Comparison of ENCODE assay signal across 8 cellular contexts in the genomic region with DNA sequence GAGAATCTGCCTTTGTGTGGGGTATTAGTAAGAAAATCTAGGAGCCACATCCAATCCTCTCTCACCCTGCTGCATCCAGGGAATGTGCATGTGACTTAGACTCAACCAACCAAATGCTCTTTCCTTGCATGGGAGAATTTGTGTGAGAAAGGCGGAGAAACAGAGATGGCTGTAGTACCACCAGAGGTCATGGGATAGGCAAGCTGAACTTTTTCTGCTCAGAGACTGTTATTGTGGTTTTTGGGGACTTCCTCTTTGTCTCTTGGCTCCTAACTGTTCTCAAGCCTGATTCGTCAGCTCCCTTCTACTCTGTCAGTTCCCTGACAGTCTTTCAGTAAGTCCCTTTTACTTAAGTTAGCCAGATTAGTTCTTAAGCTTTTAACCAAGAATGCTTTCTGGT. TPM values are rescaled to one million over a fixed set of nuclear protein-coding genes. Genes with fewer than 3 reads are reported as not detected.
DNase-seq lines count a peak whose midpoint lies in the region; ATAC-seq and TF ChIP-seq lines count a peak whose summit lies in the region.

No MANE protein-coding gene starts in this region.

- H3K36me3 ChIP-seq in WERI-Rb-1: no peaks in the 10 kb centered on the region
- H3K36me3 ChIP-seq in naive thymus-derived CD4-positive, alpha-beta T cell (ENCODE audit: control insufficient read depth in 2 of 3, insufficient read depth in 3 of 3, low read length in 3 of 3): peaks cover 0 to 8% (median 0%) of the 10 kb centered on the region in 3 experiments

- no peaks in the 10 kb centered on the region for H3K27me3 ChIP-seq in WERI-Rb-1 (ENCODE audit: insufficient read depth, low read depth, severe bottlenecking)
- H3K27me3 ChIP-seq in naive thymus-derived CD4-positive, alpha-beta T cell (ENCODE audit: control insufficient read depth in 2 of 2, insufficient read depth in 2 of 2, low read length in 2 of 2): no peaks in the 10 kb centered on the region

- H3K4me3 ChIP-seq in WERI-Rb-1 (ENCODE audit: low read depth, low read length): no peak overlapping the region
- peak overlapping the region; percentile 24 for H3K4me3 ChIP-seq in naive thymus-derived CD4-positive, alpha-beta T cell (ENCODE audit: low read length)

- peak overlapping the region; percentile 52 to 98 (median 78) for H3K4me3 Mint-ChIP-seq in naive thymus-derived CD4-positive, alpha-beta T cell

- TF ChIP-seq CTCF in WERI-Rb-1 (IDR thresholded peaks at IDR 0.05; ENCODE audit: low read depth, low read length): no peak

- POLR2A ChIA-PET in naive thymus-derived CD4-positive, alpha-beta T cell (lab: Charles Lee): interaction anchor here (0.6 to 5.1 kb wide), 9 partner anchors 10 to 382 kb away, joined by 3 to 115 read pairs (median 5); a partner anchor contains a TSS

- no peaks in the 10 kb centered on the region for H3K27me3 Mint-ChIP-seq in naive thymus-derived CD4-positive, alpha-beta T cell

- H3K9me3 Mint-ChIP-seq in naive thymus-derived CD4-positive, alpha-beta T cell: peaks cover 0 to 3% (median 0%) of the 10 kb centered on the region in 11 donors

- H3K27ac Mint-ChIP-seq in naive thymus-derived CD4-positive, alpha-beta T cell: peak overlapping the region; percentile 55 to 96 (median 88)

- ATAC-seq in GM18909 (IDR thresholded peaks at IDR 0.05; ENCODE audit: poor library complexity, unreplicated experiment) (peak; percentile 53), HG03469 (IDR thresholded peaks at IDR 0.05; ENCODE audit: unreplicated experiment) (peak; percentile 61), left ventricle myocardium superior (no peak), Right ventricle myocardium superior (ENCODE audit: poor library complexity) (no peak)
- ATAC-seq in naive thymus-derived CD4-positive, alpha-beta T cell: peak; percentile 69

- peaks cover 43 to 71% (median 55%) of the 10 kb centered on the region in 7 donors for H3K4me1 Mint-ChIP-seq in naive thymus-derived CD4-positive, alpha-beta T cell

- DNase-seq in AG08396 (ENCODE audit: low spot score) (peak; percentile 23), WERI-Rb-1 (peak; percentile 17), left ventricle myocardium superior (no peak), AG20443 (ENCODE audit: low spot score) (no peak), Right ventricle myocardium superior (no peak)
- peak in 7 of 9 donors; percentile 58 to 77 (median 72) for DNase-seq in naive thymus-derived CD4-positive, alpha-beta T cell

- H3K9me3 ChIP-seq in WERI-Rb-1 (ENCODE audit: severe bottlenecking): no peaks in the 10 kb centered on the region
- no peaks in the 10 kb centered on the region for H3K9me3 ChIP-seq in naive thymus-derived CD4-positive, alpha-beta T cell (ENCODE audit: control insufficient read depth in 2 of 3, low read length in 3 of 3)

- H3K36me3 Mint-ChIP-seq in naive thymus-derived CD4-positive, alpha-beta T cell: peaks cover 0 to 5% (median 1%) of the 10 kb centered on the region in 5 donors

- H3K27ac ChIP-seq in WERI-Rb-1: no peak overlapping the region
- H3K27ac ChIP-seq in naive thymus-derived CD4-positive, alpha-beta T cell (ENCODE audit: low read depth, low read length): peak overlapping the region; percentile 72

- H3K4me1 ChIP-seq in naive thymus-derived CD4-positive, alpha-beta T cell (ENCODE audit: control insufficient read depth in 2 of 2, insufficient read depth in 2 of 2, low read length in 2 of 2): peaks cover 23 to 24% of the 10 kb centered on the region in 2 donors

- intact Hi-C loops in naive thymus-derived CD4-positive, alpha-beta T cell (cut with micrococcal nuclease): loop anchor here (1.0 to 10.0 kb wide), 6 partner anchors 40 to 447 kb away; a partner anchor contains a TSS
- intact Hi-C loops in left ventricle myocardium superior (cut with micrococcal nuclease) (loop anchor here (5.0 kb wide), 1 partner anchor 64 kb away; no protein-coding TSS in a partner anchor), Right ventricle myocardium superior (cut with DNase I) (loop anchor here (5.0 kb wide), 1 partner anchor 339 kb away; no protein-coding TSS in a partner anchor)

- CTCF ChIA-PET in naive thymus-derived CD4-positive, alpha-beta T cell (lab: Charles Lee): interaction anchor here (0.9 to 2.2 kb wide), 12 partner anchors 11 to 330 kb away, joined by 3 to 18 read pairs (median 5); a partner anchor contains a TSS

RNA-seq across cellular contexts. Expression of a gene that starts 2.6 kb away (rescaled TPM):
- total RNA-seq in naive thymus-derived CD4-positive, alpha-beta T cell: 10 to 100 TPM in 2 of 5 experiments, 1 to 10 TPM in 3; 4.8 to 13.0 (median 6.8) TPM
- 10 to 100 TPM in 1 of 2 donors, 1 to 10 TPM in 1; 4.9 to 10.9 TPM for polyA plus RNA-seq in naive thymus-derived CD4-positive, alpha-beta T cell
- total RNA-seq in left ventricle myocardium superior (6.4 TPM), Right ventricle myocardium superior (6.2 TPM)

RNA-seq across cellular contexts. Expression of a gene that starts 55.8 kb away (rescaled TPM):
- total RNA-seq in naive thymus-derived CD4-positive, alpha-beta T cell: 10 to 100 TPM; 26.8 to 47.7 (median 33.1) TPM
- 10 to 100 TPM; 22.0 to 26.1 TPM for polyA plus RNA-seq in naive thymus-derived CD4-positive, alpha-beta T cell
- 10.5 TPM for total RNA-seq in left ventricle myocardium superior
- 13.7 TPM for total RNA-seq in Right ventricle myocardium superior

RNA-seq across cellular contexts. Expression of a gene that starts 59.7 kb away (rescaled TPM):
- total RNA-seq in naive thymus-derived CD4-positive, alpha-beta T cell: 1 to 10 TPM; 1.2 to 3.1 (median 2.9) TPM
- 1 to 10 TPM; 4.2 to 5.2 TPM for polyA plus RNA-seq in naive thymus-derived CD4-positive, alpha-beta T cell
- total RNA-seq in left ventricle myocardium superior: 1.3 TPM
- total RNA-seq in Right ventricle myocardium superior: 1.9 TPM

Comparison
In these comparisons a context has a peak if more than half of its experiments do, and no peak if none do; other contexts are left out.
1. DNase-seq: peak in AG08396 (single experiment), WERI-Rb-1 (single experiment) and naive thymus-derived CD4-positive, alpha-beta T cell (7 of 9); none in left ventricle myocardium superior (single experiment), AG20443 (single experiment) and Right ventricle myocardium superior (single experiment).
2. ATAC-seq: peak in GM18909 (single experiment), HG03469 (single experiment) and naive thymus-derived CD4-positive, alpha-beta T cell (single experiment); none in left ventricle myocardium superior (single experiment) and Right ventricle myocardium superior (single experiment).